ENCODE assay signal across 1 cellular context in the genomic region with DNA sequence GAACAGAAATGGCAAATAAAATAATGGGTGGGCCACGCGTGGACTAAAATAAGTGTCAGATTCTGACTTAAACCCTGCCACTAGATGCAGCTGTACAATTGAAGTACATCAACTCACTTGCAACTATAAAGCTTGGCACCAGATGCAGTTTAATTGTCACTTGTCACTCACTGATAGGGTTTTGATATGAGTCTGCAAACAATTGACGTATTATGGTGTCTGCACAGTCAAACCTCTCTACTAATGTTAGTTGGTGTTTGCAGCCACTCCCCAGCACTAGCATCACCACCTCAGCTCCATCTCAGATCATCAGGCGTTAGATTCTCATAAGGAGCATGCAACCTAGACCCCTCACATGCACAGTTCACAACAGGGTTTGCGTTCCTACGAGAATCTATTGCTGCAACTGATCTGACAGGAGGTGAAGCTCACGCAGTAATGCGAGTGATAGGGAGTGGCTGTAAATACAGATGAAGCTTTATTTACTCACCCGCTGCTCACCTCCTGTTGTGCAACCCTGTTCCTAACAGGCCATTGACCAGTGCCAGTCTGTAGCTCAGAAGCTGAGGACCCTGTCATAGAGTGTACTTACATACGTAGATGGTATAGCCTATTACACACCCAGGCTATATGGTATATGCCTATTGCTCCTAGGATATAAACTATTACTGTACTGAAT.
TF ChIP-seq lines count a peak whose summit lies in the region.

No MANE protein-coding gene starts in this region.

TF ChIP-seq in HepG2, 621 proteins besides CTCF, POLR2A, EP300 and RAD21 (continued from another document and continues in another):
- TF ChIP-seq, protein P1, sequence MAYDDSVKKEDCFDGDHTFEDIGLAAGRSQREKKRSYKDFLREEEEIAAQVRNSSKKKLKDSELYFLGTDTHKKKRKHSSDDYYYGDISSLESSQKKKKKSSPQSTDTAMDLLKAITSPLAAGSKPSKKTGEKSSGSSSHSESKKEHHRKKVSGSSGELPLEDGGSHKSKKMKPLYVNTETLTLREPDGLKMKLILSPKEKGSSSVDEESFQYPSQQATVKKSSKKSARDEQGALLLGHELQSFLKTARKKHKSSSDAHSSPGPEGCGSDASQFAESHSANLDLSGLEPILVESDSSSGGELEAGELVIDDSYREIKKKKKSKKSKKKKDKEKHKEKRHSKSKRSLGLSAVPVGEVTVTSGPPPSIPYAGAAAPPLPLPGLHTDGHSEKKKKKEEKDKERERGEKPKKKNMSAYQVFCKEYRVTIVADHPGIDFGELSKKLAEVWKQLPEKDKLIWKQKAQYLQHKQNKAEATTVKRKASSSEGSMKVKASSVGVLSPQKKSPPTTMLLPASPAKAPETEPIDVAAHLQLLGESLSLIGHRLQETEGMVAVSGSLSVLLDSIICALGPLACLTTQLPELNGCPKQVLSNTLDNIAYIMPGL (CRISPR knock-in tag; IDR thresholded peaks at IDR 0.05; ENCODE audit: borderline replicate concordance in 1 of 2, low read depth in 1 of 2), result peak in 1 of 2 experiments; percentile 40; a peak in 1 of 4 replicates
- TF ChIP-seq, protein P2, sequence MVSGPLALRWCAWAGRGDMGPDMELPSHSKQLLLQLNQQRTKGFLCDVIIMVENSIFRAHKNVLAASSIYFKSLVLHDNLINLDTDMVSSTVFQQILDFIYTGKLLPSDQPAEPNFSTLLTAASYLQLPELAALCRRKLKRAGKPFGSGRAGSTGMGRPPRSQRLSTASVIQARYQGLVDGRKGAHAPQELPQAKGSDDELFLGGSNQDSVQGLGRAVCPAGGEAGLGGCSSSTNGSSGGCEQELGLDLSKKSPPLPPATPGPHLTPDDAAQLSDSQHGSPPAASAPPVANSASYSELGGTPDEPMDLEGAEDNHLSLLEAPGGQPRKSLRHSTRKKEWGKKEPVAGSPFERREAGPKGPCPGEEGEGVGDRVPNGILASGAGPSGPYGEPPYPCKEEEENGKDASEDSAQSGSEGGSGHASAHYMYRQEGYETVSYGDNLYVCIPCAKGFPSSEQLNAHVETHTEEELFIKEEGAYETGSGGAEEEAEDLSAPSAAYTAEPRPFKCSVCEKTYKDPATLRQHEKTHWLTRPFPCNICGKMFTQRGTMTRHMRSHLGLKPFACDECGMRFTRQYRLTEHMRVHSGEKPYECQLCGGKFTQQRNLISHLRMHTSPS (CRISPR knock-in tag; IDR thresholded peaks at IDR 0.05; ENCODE audit: low read depth), result peak; percentile 74
- TF ChIP-seq PRPF4 (IDR thresholded peaks at IDR 0.05; ENCODE audit: low read depth, low read length, poor library complexity, severe bottlenecking), result no peak
- no peak for TF ChIP-seq BORCS8-MEF2B (CRISPR knock-in tag; IDR thresholded peaks at IDR 0.05)
- no peak for TF ChIP-seq ZNF816 (CRISPR knock-in tag; IDR thresholded peaks at IDR 0.05; ENCODE audit: borderline replicate concordance)
- no peak for TF ChIP-seq MAFK (conservative IDR thresholded peaks at IDR 0.05 in 1 of 2, IDR thresholded peaks at IDR 0.05 in 1 of 2; ENCODE audit: low read length in 2 of 2)
- TF ChIP-seq, protein P3, sequence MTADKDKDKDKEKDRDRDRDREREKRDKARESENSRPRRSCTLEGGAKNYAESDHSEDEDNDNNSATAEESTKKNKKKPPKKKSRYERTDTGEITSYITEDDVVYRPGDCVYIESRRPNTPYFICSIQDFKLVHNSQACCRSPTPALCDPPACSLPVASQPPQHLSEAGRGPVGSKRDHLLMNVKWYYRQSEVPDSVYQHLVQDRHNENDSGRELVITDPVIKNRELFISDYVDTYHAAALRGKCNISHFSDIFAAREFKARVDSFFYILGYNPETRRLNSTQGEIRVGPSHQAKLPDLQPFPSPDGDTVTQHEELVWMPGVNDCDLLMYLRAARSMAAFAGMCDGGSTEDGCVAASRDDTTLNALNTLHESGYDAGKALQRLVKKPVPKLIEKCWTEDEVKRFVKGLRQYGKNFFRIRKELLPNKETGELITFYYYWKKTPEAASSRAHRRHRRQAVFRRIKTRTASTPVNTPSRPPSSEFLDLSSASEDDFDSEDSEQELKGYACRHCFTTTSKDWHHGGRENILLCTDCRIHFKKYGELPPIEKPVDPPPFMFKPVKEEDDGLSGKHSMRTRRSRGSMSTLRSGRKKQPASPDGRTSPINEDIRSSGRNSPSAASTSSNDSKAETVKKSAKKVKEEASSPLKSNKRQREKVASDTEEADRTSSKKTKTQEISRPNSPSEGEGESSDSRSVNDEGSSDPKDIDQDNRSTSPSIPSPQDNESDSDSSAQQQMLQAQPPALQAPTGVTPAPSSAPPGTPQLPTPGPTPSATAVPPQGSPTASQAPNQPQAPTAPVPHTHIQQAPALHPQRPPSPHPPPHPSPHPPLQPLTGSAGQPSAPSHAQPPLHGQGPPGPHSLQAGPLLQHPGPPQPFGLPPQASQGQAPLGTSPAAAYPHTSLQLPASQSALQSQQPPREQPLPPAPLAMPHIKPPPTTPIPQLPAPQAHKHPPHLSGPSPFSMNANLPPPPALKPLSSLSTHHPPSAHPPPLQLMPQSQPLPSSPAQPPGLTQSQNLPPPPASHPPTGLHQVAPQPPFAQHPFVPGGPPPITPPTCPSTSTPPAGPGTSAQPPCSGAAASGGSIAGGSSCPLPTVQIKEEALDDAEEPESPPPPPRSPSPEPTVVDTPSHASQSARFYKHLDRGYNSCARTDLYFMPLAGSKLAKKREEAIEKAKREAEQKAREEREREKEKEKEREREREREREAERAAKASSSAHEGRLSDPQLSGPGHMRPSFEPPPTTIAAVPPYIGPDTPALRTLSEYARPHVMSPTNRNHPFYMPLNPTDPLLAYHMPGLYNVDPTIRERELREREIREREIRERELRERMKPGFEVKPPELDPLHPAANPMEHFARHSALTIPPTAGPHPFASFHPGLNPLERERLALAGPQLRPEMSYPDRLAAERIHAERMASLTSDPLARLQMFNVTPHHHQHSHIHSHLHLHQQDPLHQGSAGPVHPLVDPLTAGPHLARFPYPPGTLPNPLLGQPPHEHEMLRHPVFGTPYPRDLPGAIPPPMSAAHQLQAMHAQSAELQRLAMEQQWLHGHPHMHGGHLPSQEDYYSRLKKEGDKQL (CRISPR knock-in tag; IDR thresholded peaks at IDR 0.05; ENCODE audit: low read depth), result no peak
- TF ChIP-seq, protein P4, sequence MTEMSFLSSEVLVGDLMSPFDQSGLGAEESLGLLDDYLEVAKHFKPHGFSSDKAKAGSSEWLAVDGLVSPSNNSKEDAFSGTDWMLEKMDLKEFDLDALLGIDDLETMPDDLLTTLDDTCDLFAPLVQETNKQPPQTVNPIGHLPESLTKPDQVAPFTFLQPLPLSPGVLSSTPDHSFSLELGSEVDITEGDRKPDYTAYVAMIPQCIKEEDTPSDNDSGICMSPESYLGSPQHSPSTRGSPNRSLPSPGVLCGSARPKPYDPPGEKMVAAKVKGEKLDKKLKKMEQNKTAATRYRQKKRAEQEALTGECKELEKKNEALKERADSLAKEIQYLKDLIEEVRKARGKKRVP (CRISPR knock-in tag; IDR thresholded peaks at IDR 0.05), result peak in 1 of 2 experiments; percentile 75; a peak in 2 of 4 replicates
- TF ChIP-seq FOXA3 (CRISPR knock-in tag; IDR thresholded peaks at IDR 0.05), result peak; percentile 99
- no peak for TF ChIP-seq ZBTB42 (CRISPR knock-in tag; IDR thresholded peaks at IDR 0.05)
- no peak for TF ChIP-seq ATRX (CRISPR knock-in tag; IDR thresholded peaks at IDR 0.05; ENCODE audit: borderline replicate concordance)
- TF ChIP-seq, protein P5, sequence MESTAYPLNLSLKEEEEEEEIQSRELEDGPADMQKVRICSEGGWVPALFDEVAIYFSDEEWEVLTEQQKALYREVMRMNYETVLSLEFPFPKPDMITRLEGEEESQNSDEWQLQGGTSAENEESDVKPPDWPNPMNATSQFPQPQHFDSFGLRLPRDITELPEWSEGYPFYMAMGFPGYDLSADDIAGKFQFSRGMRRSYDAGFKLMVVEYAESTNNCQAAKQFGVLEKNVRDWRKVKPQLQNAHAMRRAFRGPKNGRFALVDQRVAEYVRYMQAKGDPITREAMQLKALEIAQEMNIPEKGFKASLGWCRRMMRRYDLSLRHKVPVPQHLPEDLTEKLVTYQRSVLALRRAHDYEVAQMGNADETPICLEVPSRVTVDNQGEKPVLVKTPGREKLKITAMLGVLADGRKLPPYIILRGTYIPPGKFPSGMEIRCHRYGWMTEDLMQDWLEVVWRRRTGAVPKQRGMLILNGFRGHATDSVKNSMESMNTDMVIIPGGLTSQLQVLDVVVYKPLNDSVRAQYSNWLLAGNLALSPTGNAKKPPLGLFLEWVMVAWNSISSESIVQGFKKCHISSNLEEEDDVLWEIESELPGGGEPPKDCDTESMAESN (CRISPR knock-in tag; conservative IDR thresholded peaks at IDR 0.05), result 0 out of 2 replicates have a peak, but pooled peaks have one; percentile 38
- TF ChIP-seq, protein P6, sequence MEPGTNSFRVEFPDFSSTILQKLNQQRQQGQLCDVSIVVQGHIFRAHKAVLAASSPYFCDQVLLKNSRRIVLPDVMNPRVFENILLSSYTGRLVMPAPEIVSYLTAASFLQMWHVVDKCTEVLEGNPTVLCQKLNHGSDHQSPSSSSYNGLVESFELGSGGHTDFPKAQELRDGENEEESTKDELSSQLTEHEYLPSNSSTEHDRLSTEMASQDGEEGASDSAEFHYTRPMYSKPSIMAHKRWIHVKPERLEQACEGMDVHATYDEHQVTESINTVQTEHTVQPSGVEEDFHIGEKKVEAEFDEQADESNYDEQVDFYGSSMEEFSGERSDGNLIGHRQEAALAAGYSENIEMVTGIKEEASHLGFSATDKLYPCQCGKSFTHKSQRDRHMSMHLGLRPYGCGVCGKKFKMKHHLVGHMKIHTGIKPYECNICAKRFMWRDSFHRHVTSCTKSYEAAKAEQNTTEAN (CRISPR knock-in tag; conservative IDR thresholded peaks at IDR 0.05), result peak; percentile 89
- no peak for TF ChIP-seq FOSL1 (CRISPR knock-in tag; IDR thresholded peaks at IDR 0.05; ENCODE audit: borderline replicate concordance)
- TF ChIP-seq, protein P7, sequence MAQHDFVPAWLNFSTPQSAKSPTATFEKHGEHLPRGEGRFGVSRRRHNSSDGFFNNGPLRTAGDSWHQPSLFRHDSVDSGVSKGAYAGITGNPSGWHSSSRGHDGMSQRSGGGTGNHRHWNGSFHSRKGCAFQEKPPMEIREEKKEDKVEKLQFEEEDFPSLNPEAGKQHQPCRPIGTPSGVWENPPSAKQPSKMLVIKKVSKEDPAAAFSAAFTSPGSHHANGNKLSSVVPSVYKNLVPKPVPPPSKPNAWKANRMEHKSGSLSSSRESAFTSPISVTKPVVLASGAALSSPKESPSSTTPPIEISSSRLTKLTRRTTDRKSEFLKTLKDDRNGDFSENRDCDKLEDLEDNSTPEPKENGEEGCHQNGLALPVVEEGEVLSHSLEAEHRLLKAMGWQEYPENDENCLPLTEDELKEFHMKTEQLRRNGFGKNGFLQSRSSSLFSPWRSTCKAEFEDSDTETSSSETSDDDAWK (CRISPR knock-in tag; IDR thresholded peaks at IDR 0.05), result no peak
- TF ChIP-seq KDM4B (CRISPR knock-in tag; IDR thresholded peaks at IDR 0.05), result 0 out of 2 replicates have a peak, but pooled peaks have one; percentile 15
- 0 out of 2 replicates have a peak, but pooled peaks have one; percentile 30 for TF ChIP-seq ZSCAN20 (CRISPR knock-in tag; IDR thresholded peaks at IDR 0.05; ENCODE audit: borderline replicate concordance)
- TF ChIP-seq PPARG (CRISPR knock-in tag; conservative IDR thresholded peaks at IDR 0.05), result peak; percentile 60
- TF ChIP-seq CBX1 (IDR thresholded peaks at IDR 0.05; ENCODE audit: low read depth), result no peak
- no peak for TF ChIP-seq NCOR1 (IDR thresholded peaks at IDR 0.05; ENCODE audit: borderline replicate concordance, low read length)
- TF ChIP-seq, protein P8, sequence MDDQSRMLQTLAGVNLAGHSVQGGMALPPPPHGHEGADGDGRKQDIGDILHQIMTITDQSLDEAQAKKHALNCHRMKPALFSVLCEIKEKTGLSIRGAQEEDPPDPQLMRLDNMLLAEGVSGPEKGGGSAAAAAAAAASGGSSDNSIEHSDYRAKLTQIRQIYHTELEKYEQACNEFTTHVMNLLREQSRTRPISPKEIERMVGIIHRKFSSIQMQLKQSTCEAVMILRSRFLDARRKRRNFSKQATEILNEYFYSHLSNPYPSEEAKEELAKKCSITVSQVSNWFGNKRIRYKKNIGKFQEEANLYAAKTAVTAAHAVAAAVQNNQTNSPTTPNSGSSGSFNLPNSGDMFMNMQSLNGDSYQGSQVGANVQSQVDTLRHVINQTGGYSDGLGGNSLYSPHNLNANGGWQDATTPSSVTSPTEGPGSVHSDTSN (CRISPR knock-in tag; IDR thresholded peaks at IDR 0.05; ENCODE audit: borderline replicate concordance), result no peak
- no peak for TF ChIP-seq PHB2 (IDR thresholded peaks at IDR 0.05; ENCODE audit: partially characterized antibody)
- TF ChIP-seq, protein P9, sequence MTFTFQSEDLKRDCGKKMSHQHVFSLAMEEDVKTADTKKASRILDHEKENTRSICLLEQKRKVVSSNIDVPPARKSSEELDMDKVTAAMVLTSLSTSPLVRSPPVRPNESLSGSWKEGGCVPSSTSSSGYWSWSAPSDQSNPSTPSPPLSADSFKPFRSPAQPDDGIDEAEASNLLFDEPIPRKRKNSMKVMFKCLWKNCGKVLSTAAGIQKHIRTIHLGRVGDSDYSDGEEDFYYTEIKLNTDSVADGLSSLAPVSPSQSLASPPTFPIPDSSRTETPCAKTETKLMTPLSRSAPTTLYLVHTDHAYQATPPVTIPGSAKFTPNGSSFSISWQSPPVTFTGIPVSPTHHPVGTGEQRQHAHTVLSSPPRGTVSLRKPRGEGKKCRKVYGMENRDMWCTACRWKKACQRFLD (CRISPR knock-in tag; IDR thresholded peaks at IDR 0.05; ENCODE audit: borderline replicate concordance), result no peak
- no peak for TF ChIP-seq SP2 (CRISPR knock-in tag; IDR thresholded peaks at IDR 0.05)
- TF ChIP-seq SAP130 (CRISPR knock-in tag; IDR thresholded peaks at IDR 0.05; ENCODE audit: low read depth), result peak; percentile 86
- TF ChIP-seq ZNF20 (CRISPR knock-in tag; IDR thresholded peaks at IDR 0.05), result no peak
- TF ChIP-seq ZNF296 (CRISPR knock-in tag; conservative IDR thresholded peaks at IDR 0.05), result no peak
- TF ChIP-seq, protein P10, sequence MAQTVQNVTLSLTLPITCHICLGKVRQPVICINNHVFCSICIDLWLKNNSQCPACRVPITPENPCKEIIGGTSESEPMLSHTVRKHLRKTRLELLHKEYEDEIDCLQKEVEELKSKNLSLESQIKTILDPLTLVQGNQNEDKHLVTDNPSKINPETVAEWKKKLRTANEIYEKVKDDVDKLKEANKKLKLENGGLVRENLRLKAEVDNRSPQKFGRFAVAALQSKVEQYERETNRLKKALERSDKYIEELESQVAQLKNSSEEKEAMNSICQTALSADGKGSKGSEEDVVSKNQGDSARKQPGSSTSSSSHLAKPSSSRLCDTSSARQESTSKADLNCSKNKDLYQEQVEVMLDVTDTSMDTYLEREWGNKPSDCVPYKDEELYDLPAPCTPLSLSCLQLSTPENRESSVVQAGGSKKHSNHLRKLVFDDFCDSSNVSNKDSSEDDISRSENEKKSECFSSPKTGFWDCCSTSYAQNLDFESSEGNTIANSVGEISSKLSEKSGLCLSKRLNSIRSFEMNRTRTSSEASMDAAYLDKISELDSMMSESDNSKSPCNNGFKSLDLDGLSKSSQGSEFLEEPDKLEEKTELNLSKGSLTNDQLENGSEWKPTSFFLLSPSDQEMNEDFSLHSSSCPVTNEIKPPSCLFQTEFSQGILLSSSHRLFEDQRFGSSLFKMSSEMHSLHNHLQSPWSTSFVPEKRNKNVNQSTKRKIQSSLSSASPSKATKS (CRISPR knock-in tag; IDR thresholded peaks at IDR 0.05), result peak; percentile 68; the same call in 1 of the 2 replicates
- TF ChIP-seq MYNN (CRISPR knock-in tag; IDR thresholded peaks at IDR 0.05; ENCODE audit: low read depth), result no peak
- TF ChIP-seq ZNF10 (CRISPR knock-in tag; IDR thresholded peaks at IDR 0.05; ENCODE audit: borderline replicate concordance, low read depth), result no peak
- TF ChIP-seq, protein P11, sequence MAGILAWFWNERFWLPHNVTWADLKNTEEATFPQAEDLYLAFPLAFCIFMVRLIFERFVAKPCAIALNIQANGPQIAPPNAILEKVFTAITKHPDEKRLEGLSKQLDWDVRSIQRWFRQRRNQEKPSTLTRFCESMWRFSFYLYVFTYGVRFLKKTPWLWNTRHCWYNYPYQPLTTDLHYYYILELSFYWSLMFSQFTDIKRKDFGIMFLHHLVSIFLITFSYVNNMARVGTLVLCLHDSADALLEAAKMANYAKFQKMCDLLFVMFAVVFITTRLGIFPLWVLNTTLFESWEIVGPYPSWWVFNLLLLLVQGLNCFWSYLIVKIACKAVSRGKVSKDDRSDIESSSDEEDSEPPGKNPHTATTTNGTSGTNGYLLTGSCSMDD (CRISPR knock-in tag; IDR thresholded peaks at IDR 0.05), result no peak
- no peak for TF ChIP-seq POLR2AphosphoS5 (IDR thresholded peaks at IDR 0.05; ENCODE audit: low read depth, low read length)
